Comparison of ENCODE assay signal across 8 cellular contexts in the genomic region with DNA sequence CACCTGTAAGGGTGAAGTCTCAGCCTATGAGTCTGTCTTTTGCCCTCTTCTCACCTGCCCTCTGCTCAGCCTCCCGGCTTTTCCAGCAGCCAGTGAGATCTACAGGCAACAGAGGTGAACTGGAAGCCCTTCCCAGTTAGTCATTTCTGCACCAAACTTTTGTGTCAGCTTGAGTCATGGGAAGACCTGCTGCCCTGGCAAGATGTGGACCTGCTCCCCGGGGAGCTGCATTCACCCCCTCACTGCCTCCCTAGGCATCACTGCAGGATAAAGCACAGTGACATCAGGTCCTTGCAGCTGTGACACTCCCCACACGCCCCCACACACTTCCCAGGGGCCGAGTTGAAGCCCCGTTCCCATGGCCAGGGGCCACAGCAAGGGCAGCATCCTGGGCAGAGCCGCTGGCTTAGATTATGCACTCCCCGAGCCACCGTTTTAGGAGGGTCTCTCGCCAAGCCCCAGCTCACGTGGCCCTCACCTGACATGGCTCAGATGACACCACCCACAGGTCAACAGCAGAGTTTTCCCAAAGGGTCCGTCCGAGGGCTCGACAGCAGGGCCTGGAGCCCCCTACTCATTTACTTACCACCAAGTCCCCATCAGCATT. TPM values are rescaled to one million over a fixed set of nuclear protein-coding genes. Genes with fewer than 3 reads are reported as not detected.
DNase-seq lines count a peak whose midpoint lies in the region; ATAC-seq and TF ChIP-seq lines count a peak whose summit lies in the region.

No MANE protein-coding gene starts in this region.

- intact Hi-C loops in gastrocnemius medialis (cut with DNase I; ENCODE audit: low total_unique reads): no loop called here

- H2AFZ ChIP-seq in SU-DHL-6 (ENCODE audit: low read depth, low read length, severe bottlenecking): no peak overlapping the region

- H4K20me1 ChIP-seq in SU-DHL-6 (ENCODE audit: low read depth, low read length): no peaks in the 10 kb centered on the region

- TF ChIP-seq POLR2A in gastrocnemius medialis (IDR thresholded peaks at IDR 0.05): no peak

- ATAC-seq in gastrocnemius medialis (no peak), GM19395 (IDR thresholded peaks at IDR 0.05; ENCODE audit: unreplicated experiment) (no peak), HG03135 (IDR thresholded peaks at IDR 0.05; ENCODE audit: unreplicated experiment) (no peak)

- H3K36me3 ChIP-seq in SU-DHL-6 (ENCODE audit: low read length) (no peaks in the 10 kb centered on the region), gastrocnemius medialis (no peaks in the 10 kb centered on the region)

- H3K9ac ChIP-seq in SU-DHL-6 (ENCODE audit: low read length): peak overlapping the region; percentile 43

- in situ Hi-C loops in gastrocnemius medialis (cut with MboI; ENCODE audit: low sequenced_read_pairs in 4 of 4): loop anchor here (5.0 to 10.0 kb wide), 3 partner anchors 52 to 64 kb away; no protein-coding TSS in a partner anchor

- peaks cover 32% of the 10 kb centered on the region for H3F3A ChIP-seq in SU-DHL-6 (ENCODE audit: insufficient read depth)

- no peaks in the 10 kb centered on the region for H3K9me3 ChIP-seq in SU-DHL-6 (ENCODE audit: insufficient read depth, low read length)
- no peaks in the 10 kb centered on the region for H3K9me3 ChIP-seq in gastrocnemius medialis

- DNase-seq in EH (ENCODE audit: low read depth) (peak; percentile 27), fibroblast of the aortic adventitia (ENCODE audit: low read depth) (peak; percentile 49), gastrocnemius medialis (no peak), NCI-H187 (lab: John Stamatoyannopoulos, UW) (no peak), mucosa of gallbladder (ENCODE audit: low spot score) (no peak)

- H3K4me1 ChIP-seq in gastrocnemius medialis: peaks cover 22 to 32% of the 10 kb centered on the region in 2 donors

- H3K4me3 ChIP-seq in SU-DHL-6 (ENCODE audit: insufficient read depth, low read length, poor library complexity, severe bottlenecking) (peak overlapping the region; percentile 23), fibroblast of the aortic adventitia (ENCODE audit: low read depth, low read length) (peak overlapping the region; percentile 46), gastrocnemius medialis (peak overlapping the region in 3 of 4 donors; percentile 10 to 47 (median 28))

- peaks cover 17% of the 10 kb centered on the region; the same call in 1 of the 2 replicates for H3K79me2 ChIP-seq in SU-DHL-6 (ENCODE audit: insufficient read depth, low read length)

- H3K27me3 ChIP-seq in SU-DHL-6 (ENCODE audit: low read length) (no peaks in the 10 kb centered on the region), gastrocnemius medialis (peaks cover 0 to 8% (median 0%) of the 10 kb centered on the region in 3 donors)

- H3K4me2 ChIP-seq in SU-DHL-6 (ENCODE audit: low read depth, low read length, poor library complexity, severe bottlenecking): peak overlapping the region; percentile 47

- no peaks in the 10 kb centered on the region for H3K9me2 ChIP-seq in SU-DHL-6 (replicated peaks; ENCODE audit: insufficient read depth, low read length)

- no peak for TF ChIP-seq CTCF in SU-DHL-6 (IDR thresholded peaks at IDR 0.05; ENCODE audit: insufficient read depth, low read length, poor library complexity, severe bottlenecking)
- no peak for TF ChIP-seq CTCF in fibroblast of the aortic adventitia (IDR thresholded peaks at IDR 0.05; ENCODE audit: insufficient read depth, low read length)
- TF ChIP-seq CTCF in gastrocnemius medialis (IDR thresholded peaks at IDR 0.05 in 4 of 5, conservative IDR thresholded peaks at IDR 0.05 in 1 of 5): no peak

- peak overlapping the region; percentile 20; the same call in 1 of the 2 replicates for H3K27ac ChIP-seq in SU-DHL-6 (ENCODE audit: low read depth, low read length)
- H3K27ac ChIP-seq in gastrocnemius medialis: peak overlapping the region; percentile 47 to 68 (median 49)

RNA-seq across cellular contexts. Expression of a gene that starts 6.5 kb away (rescaled TPM):
- total RNA-seq in fibroblast of the aortic adventitia (ENCODE audit: low replicate concordance): 76.8 and 83.1 TPM in 2 replicates
- total RNA-seq in gastrocnemius medialis: 10 to 100 TPM in 3 of 4 donors, 1 to 10 TPM in 1; 9.7 to 15.4 (median 12.8) TPM
- total RNA-seq in mucosa of gallbladder: 279 TPM

Comparison
In these comparisons a context has a peak if more than half of its experiments do, and no peak if none do; other contexts are left out.
1. DNase-seq: peak in EH (single experiment) and fibroblast of the aortic adventitia (single experiment); none in gastrocnemius medialis (0 of 2), NCI-H187 (0 of 2) and mucosa of gallbladder (single experiment).
2. Peak in every context shown above with its lines, with median percentiles within 50 percentile points of each other: H3K4me3 ChIP-seq.